Comparison of ENCODE assay signal across 27 cellular contexts in genomic region chr10:58101682-58102081, GRCh38.
"Had no signal": no experiment of that assay in that cellular context is flagged by ENCODE, and none has a peak within 500 bp of the region (broad histone marks: within the 10 kb centered on the region; RNA-seq: fewer than 3 reads in every experiment).

No MANE protein-coding gene starts in this region.

- H3K27ac Mint-ChIP-seq: dendritic cell treated with granulocyte-macrophage colony-stimulating factor and Interleukin-4, amounts not matched to agents 40 ng/mL and 50 ng/mL, for 4 days; effector memory CD8-positive, alpha-beta T cell had no signal

- H3K36me3 ChIP-seq: colonic mucosa, esophagus muscularis mucosa, esophagus squamous epithelium, gastrocnemius medialis, gastroesophageal sphincter, heart left ventricle, heart right ventricle had no signal

- H3K27me3 Mint-ChIP-seq: dendritic cell treated with granulocyte-macrophage colony-stimulating factor and Interleukin-4, amounts not matched to agents 40 ng/mL and 50 ng/mL, for 4 days had no signal

- H3K4me1 ChIP-seq: colonic mucosa, esophagus muscularis mucosa, esophagus squamous epithelium, foreskin keratinocyte, gastrocnemius medialis, gastroesophageal sphincter had no signal

- H3K27ac ChIP-seq: colonic mucosa, coronary artery, dorsolateral prefrontal cortex, epithelial cell of prostate, esophagus muscularis mucosa, esophagus squamous epithelium, foreskin keratinocyte, gastrocnemius medialis, gastroesophageal sphincter, heart left ventricle, heart right ventricle had no signal

- H3K4me3 ChIP-seq: colonic mucosa, coronary artery, dorsolateral prefrontal cortex, esophagus muscularis mucosa, esophagus squamous epithelium, gastrocnemius medialis, gastroesophageal sphincter, heart left ventricle, heart right ventricle had no signal

- H3K9me3 ChIP-seq: colonic mucosa, esophagus muscularis mucosa, esophagus squamous epithelium, gastrocnemius medialis, gastroesophageal sphincter, heart left ventricle, heart right ventricle had no signal

- H3K4me3 Mint-ChIP-seq: dendritic cell treated with granulocyte-macrophage colony-stimulating factor and Interleukin-4, amounts not matched to agents 40 ng/mL and 50 ng/mL, for 4 days; effector memory CD8-positive, alpha-beta T cell had no signal

- H3K27me3 ChIP-seq: colonic mucosa, dorsolateral prefrontal cortex, esophagus muscularis mucosa, esophagus squamous epithelium, gastrocnemius medialis, gastroesophageal sphincter, heart left ventricle, heart right ventricle had no signal

- ATAC-seq: effector memory CD8-positive, alpha-beta T cell; esophagus mucosa; foreskin keratinocyte; gastrocnemius medialis; gastroesophageal sphincter; heart left ventricle; heart right ventricle had no signal

- FAIRE-seq: colon, endothelial cell of umbilical vein, frontal cortex had no signal

- DNase-seq: colonic mucosa; cortex of kidney; dermis blood vessel endothelial cell; dorsolateral prefrontal cortex; effector CD4-positive, alpha-beta T cell; effector CD8-positive, alpha-beta T cell; effector memory CD4-positive, alpha-beta T cell; effector memory CD8-positive, alpha-beta T cell; erythroblast; esophagus squamous epithelium; foreskin fibroblast; foreskin keratinocyte; foreskin melanocyte; gastrocnemius medialis; glutamatergic neuron; head of caudate nucleus; heart left ventricle; heart right ventricle had no signal
